Comparison of ENCODE assay signal across 12 cellular contexts in the genomic region with DNA sequence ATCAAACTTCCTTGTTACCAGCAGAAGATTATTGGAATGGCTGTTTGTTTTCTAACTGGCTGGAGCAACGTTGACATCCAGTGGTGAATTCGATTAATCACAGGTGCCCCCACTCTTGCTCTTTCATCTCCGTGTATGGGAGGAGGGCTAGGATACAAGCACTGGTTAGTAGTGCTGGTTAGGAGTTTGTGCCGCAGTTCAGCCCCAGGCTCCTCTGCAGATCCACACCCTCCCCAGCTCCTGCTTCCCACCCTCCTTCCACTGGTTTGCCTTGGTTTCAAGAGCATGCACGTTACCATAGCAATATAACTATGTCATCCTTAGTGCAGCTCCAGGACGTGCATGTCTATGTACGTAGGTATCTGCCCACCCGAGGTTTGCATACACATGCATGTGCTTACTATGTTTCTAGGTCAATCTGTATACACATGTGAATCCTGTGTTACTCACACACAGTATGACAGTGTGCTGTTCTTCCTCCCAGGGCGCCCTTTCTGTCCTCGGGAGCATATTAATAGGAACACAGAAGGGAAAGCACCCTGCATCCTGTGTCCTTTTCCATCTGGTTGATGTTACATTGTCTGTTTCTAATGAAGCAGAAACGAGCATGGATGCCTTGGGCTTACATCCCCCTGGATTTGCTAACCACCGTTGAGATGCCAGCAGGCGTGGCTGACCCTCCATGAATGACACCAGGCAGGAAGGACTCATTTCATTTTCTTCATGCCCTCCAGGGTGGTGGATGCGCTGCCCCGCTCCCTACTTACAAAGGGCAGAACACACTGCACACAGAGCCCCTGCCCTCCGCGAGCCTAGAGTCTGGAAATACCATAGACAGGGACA.
DNase-seq lines count a peak whose midpoint lies in the region; ATAC-seq, FAIRE-seq and TF ChIP-seq lines count a peak whose summit lies in the region.
"Had no signal": no experiment of that assay in that cellular context is flagged by ENCODE, and none has a peak within 500 bp of the region (broad histone marks: within the 10 kb centered on the region; RNA-seq: fewer than 3 reads in every experiment).

No MANE protein-coding gene starts in this region.

- H3K9me3 ChIP-seq in DND-41 (ENCODE audit: insufficient read depth, low read length, severe bottlenecking) (no peaks in the 10 kb centered on the region), H1 (ENCODE audit: insufficient read depth in 2 of 2, low read depth in 1 of 2, low read length in 1 of 2) (no peaks in the 10 kb centered on the region), neuronal stem cell (replicated peaks in 1 of 2; ENCODE audit: control insufficient read depth in 2 of 2, insufficient read depth in 1 of 2, low read depth in 1 of 2, low read length in 2 of 2) (no peaks in the 10 kb centered on the region), prostate gland (no peaks in the 10 kb centered on the region)

- TF ChIP-seq POLR2A in H1 (IDR thresholded peaks at IDR 0.05; ENCODE audit: control extremely low read depth in 1 of 2, low read depth in 2 of 2, low read length in 2 of 2) = no peak
- TF ChIP-seq POLR2A in prostate gland (IDR thresholded peaks at IDR 0.05) = no peak

- no peaks in the 10 kb centered on the region for H3K36me3 ChIP-seq in DND-41 (ENCODE audit: insufficient read depth, low read length)
- H3K36me3 ChIP-seq in H1 (ENCODE audit: control insufficient read depth in 2 of 4, insufficient read depth in 4 of 4, low read length in 3 of 4) = no peaks in the 10 kb centered on the region
- no peaks in the 10 kb centered on the region for H3K36me3 ChIP-seq in neuronal stem cell (replicated peaks in 1 of 2; ENCODE audit: control insufficient read depth in 2 of 2, insufficient read depth in 2 of 2, low read length in 2 of 2)
- H3K36me3 ChIP-seq in prostate gland = no peaks in the 10 kb centered on the region

- no peak overlapping the region for H4K91ac ChIP-seq in H1 (replicated peaks; ENCODE audit: insufficient read length, low read length)
- H4K91ac ChIP-seq in neuronal stem cell (ENCODE audit: low read depth, low read length, poor library complexity) = no peak overlapping the region

- H2AFZ ChIP-seq in DND-41 (ENCODE audit: low read depth, low read length) (no peak overlapping the region), H1 (ENCODE audit: low read length) (no peak overlapping the region), neuronal stem cell (ENCODE audit: low read length) (no peak overlapping the region)

- no peak overlapping the region for H2BK20ac ChIP-seq in H1 (ENCODE audit: low read length)

- ATAC-seq in DND-41 (ENCODE audit: insufficient read depth, low read depth) = no peak
- no peak for ATAC-seq in activated CD8-positive, alpha-beta T cell treated with anti-CD3 and anti-CD28 coated beads for 36 hours
- no peak for ATAC-seq in HG03442 (IDR thresholded peaks at IDR 0.05; ENCODE audit: unreplicated experiment)
- ATAC-seq: stimulated activated naive B cell treated with anti-CD40 and anti-IgM and Interleukin-4, amounts not matched to agents 10 μg/mL and 1 μg/mL and 100 μg/mL, for 72 hours had no signal

- H3K27me3 Mint-ChIP-seq in activated CD8-positive, alpha-beta T cell treated with anti-CD3 and anti-CD28 coated beads for 36 hours = peaks cover 22% of the 10 kb centered on the region

- H4K5ac ChIP-seq in H1 (ENCODE audit: insufficient read length, low read depth, low read length) = no peak overlapping the region

- H3K18ac ChIP-seq in H1 (ENCODE audit: extremely low read depth, low read length) (peak overlapping the region; percentile 3; the same call in 1 of the 2 replicates), neuronal stem cell (ENCODE audit: low read length) (no peak overlapping the region)

- H3K27ac Mint-ChIP-seq in activated CD8-positive, alpha-beta T cell treated with anti-CD3 and anti-CD28 coated beads for 36 hours = no peak overlapping the region
- H3K27ac Mint-ChIP-seq: stimulated activated naive B cell treated with anti-CD40 and anti-IgM and Interleukin-4, amounts not matched to agents 10 μg/mL and 1 μg/mL and 100 μg/mL, for 72 hours had no signal

- H3K36me3 Mint-ChIP-seq in activated CD8-positive, alpha-beta T cell treated with anti-CD3 and anti-CD28 coated beads for 36 hours (ENCODE audit: low read depth) = no peaks in the 10 kb centered on the region
- H3K36me3 Mint-ChIP-seq: stimulated activated naive B cell treated with anti-CD40 and anti-IgM and Interleukin-4, amounts not matched to agents 10 μg/mL and 1 μg/mL and 100 μg/mL, for 72 hours had no signal

- CTCF ChIA-PET in H1 (lab: Charles Lee; ENCODE audit: partially characterized antibody) = interaction anchor here (0.6 to 1.2 kb wide), 3 partner anchors 52 to 1749 kb away, joined by 3 read pairs; no protein-coding TSS in a partner anchor
- CTCF ChIA-PET in activated CD8-positive, alpha-beta T cell treated with anti-CD3 and anti-CD28 coated beads for 36 hours (lab: Charles Lee) = no interaction called here

- no peak overlapping the region for H2BK5ac ChIP-seq in H1 (ENCODE audit: low read depth, low read length)
- H2BK5ac ChIP-seq in neuronal stem cell (ENCODE audit: low read length) = no peak overlapping the region

- intact Hi-C loops in activated CD8-positive, alpha-beta T cell treated with anti-CD3 and anti-CD28 coated beads for 36 hours (cut with micrococcal nuclease) = no loop called here
- intact Hi-C loops in prostate gland (cut with DNase I) = no loop called here

- FAIRE-seq in H1 (lab: Jason Lieb, UNC) (peak; percentile 45), GM19239 (lab: Jason Lieb, UNC) (no peak)

- H3K4ac ChIP-seq in H1 (replicated peaks; ENCODE audit: insufficient read length, low read depth, low read length) (no peak overlapping the region), neuronal stem cell (ENCODE audit: low read length) (no peak overlapping the region)

- H4K8ac ChIP-seq in H1 (ENCODE audit: extremely low read depth, insufficient read depth, low read length) = no peak overlapping the region
- no peak overlapping the region for H4K8ac ChIP-seq in neuronal stem cell (ENCODE audit: low read depth, low read length)

- H3K4me3 ChIP-seq in DND-41 (ENCODE audit: low read depth in 1 of 2, low read length in 2 of 2) (no peak overlapping the region), H1 (ENCODE audit: extremely low read depth in 1 of 4, insufficient read depth in 2 of 4, low read depth in 3 of 4, low read length in 4 of 4) (peak overlapping the region in 1 of 4 experiments; percentile 61; a peak in 1 of 8 replicates), neuronal stem cell (ENCODE audit: low read length in 2 of 2) (no peak overlapping the region), prostate gland (no peak overlapping the region)

- H3K4me1 Mint-ChIP-seq in activated CD8-positive, alpha-beta T cell treated with anti-CD3 and anti-CD28 coated beads for 36 hours (ENCODE audit: low read depth) = no peaks in the 10 kb centered on the region
- H3K4me1 Mint-ChIP-seq: stimulated activated naive B cell treated with anti-CD40 and anti-IgM and Interleukin-4, amounts not matched to agents 10 μg/mL and 1 μg/mL and 100 μg/mL, for 72 hours had no signal

- no peak overlapping the region for H3K4me3 Mint-ChIP-seq in activated CD8-positive, alpha-beta T cell treated with anti-CD3 and anti-CD28 coated beads for 36 hours
- H3K4me3 Mint-ChIP-seq: stimulated activated naive B cell treated with anti-CD40 and anti-IgM and Interleukin-4, amounts not matched to agents 10 μg/mL and 1 μg/mL and 100 μg/mL, for 72 hours had no signal

- H4K20me1 ChIP-seq in DND-41 (ENCODE audit: insufficient read depth, low read length) = no peaks in the 10 kb centered on the region
- no peaks in the 10 kb centered on the region for H4K20me1 ChIP-seq in H1 (replicated peaks in 1 of 2; ENCODE audit: control insufficient read depth in 1 of 2, insufficient read depth in 2 of 2, low read length in 2 of 2)

- H3K23ac ChIP-seq in H1 (ENCODE audit: insufficient read length) (no peak overlapping the region), neuronal stem cell (ENCODE audit: low read depth, low read length, poor library complexity) (no peak overlapping the region)

- H2BK12ac ChIP-seq in H1 (ENCODE audit: low read depth, low read length) = no peak overlapping the region
- no peak overlapping the region for H2BK12ac ChIP-seq in neuronal stem cell (ENCODE audit: low read length)

- H3K4me1 ChIP-seq in DND-41 (ENCODE audit: insufficient read depth, low read length) (no peaks in the 10 kb centered on the region), H1 (replicated peaks in 1 of 4; ENCODE audit: control insufficient read depth in 3 of 4, insufficient read depth in 4 of 4, low read length in 3 of 4) (peaks cover 0 to 8% (median 4%) of the 10 kb centered on the region in 4 experiments; a peak in 3 of 7 replicates), neuronal stem cell (ENCODE audit: control insufficient read depth in 2 of 2, insufficient read depth in 1 of 2, low read depth in 1 of 2, low read length in 2 of 2) (peaks cover 0 to 12% of the 10 kb centered on the region in 2 donors), prostate gland (replicated peaks) (no peaks in the 10 kb centered on the region)

- H3K56ac ChIP-seq in H1 (replicated peaks; ENCODE audit: insufficient read length, low read depth, low read length) = no peak overlapping the region

- DNase-seq in DND-41 = no peak
- peak; percentile 29 for DNase-seq in NCI-H2227 treated with DMSO at 0.1 percent for 48 hours (lab: John Stamatoyannopoulos, UW)
- DNase-seq in H1 (ENCODE audit: low read depth in 1 of 2, low spot score in 2 of 2) = no peak
- DNase-seq in neuronal stem cell (ENCODE audit: low spot score) = peak; percentile 48
- no peak for DNase-seq in activated CD8-positive, alpha-beta T cell treated with anti-CD3 and anti-CD28 coated beads for 36 hours
- DNase-seq in GM19239 (ENCODE audit: insufficient read length, low spot score) = no peak
- no peak for DNase-seq in prostate gland (ENCODE audit: low spot score)
- DNase-seq: activated effector memory CD4-positive, alpha-beta T cell treated with anti-CD3 and anti-CD28 coated beads, Interleukin-2, amount 50 U/mL, for 16 hours; HCEC 1CT; NCI-H146; stimulated activated naive B cell treated with anti-CD40 and anti-IgM and Interleukin-4, amounts not matched to agents 10 μg/mL and 1 μg/mL and 100 μg/mL, for 72 hours had no signal

- H3K27ac ChIP-seq in DND-41 (ENCODE audit: low read length) = no peak overlapping the region
- no peak overlapping the region for H3K27ac ChIP-seq in H1 (ENCODE audit: low read depth, low read length)
- H3K27ac ChIP-seq in neuronal stem cell (replicated peaks; ENCODE audit: low read length) = peak overlapping the region; percentile 8
- no peak overlapping the region for H3K27ac ChIP-seq in prostate gland

- H3K27me3 ChIP-seq in DND-41 (ENCODE audit: insufficient read depth, low read length, poor library complexity) (peaks cover 10% of the 10 kb centered on the region), H1 (replicated peaks in 1 of 4; ENCODE audit: control insufficient read depth in 3 of 4, extremely low read depth in 1 of 4, insufficient read depth in 3 of 4, low read length in 3 of 4) (peaks cover 5 to 35% (median 30%) of the 10 kb centered on the region in 4 experiments), neuronal stem cell (ENCODE audit: control insufficient read depth in 3 of 3, insufficient read depth in 3 of 3, low read depth in 1 of 3, low read length in 3 of 3) (peaks cover 0 to 12% (median 7%) of the 10 kb centered on the region in 3 experiments), prostate gland (replicated peaks; ENCODE audit: insufficient read depth) (no peaks in the 10 kb centered on the region)

- no peak overlapping the region for H3K9ac ChIP-seq in DND-41 (ENCODE audit: low read depth, low read length)
- no peak overlapping the region for H3K9ac ChIP-seq in H1 (replicated peaks in 1 of 4; ENCODE audit: extremely low read depth in 1 of 4, low read depth in 3 of 4, low read length in 3 of 4)
- H3K9ac ChIP-seq in neuronal stem cell (ENCODE audit: low read depth, low read length, poor library complexity) = no peak overlapping the region

- TF ChIP-seq CTCF in DND-41 (IDR thresholded peaks at IDR 0.05; ENCODE audit: borderline replicate concordance, extremely low read depth, low read length, poor library complexity, severe bottlenecking) = peak; percentile 47
- peak in 2 of 3 experiments; percentile 42 to 52; a peak in 2 of 4 replicates for TF ChIP-seq CTCF in H1 (IDR thresholded peaks at IDR 0.05; ENCODE audit: control extremely low read depth in 1 of 3, insufficient read depth in 1 of 3, low read depth in 1 of 3, low read length in 3 of 3)
- no peak for TF ChIP-seq CTCF in activated CD8-positive, alpha-beta T cell treated with anti-CD3 and anti-CD28 coated beads for 36 hours (IDR thresholded peaks at IDR 0.05)
- no peak for TF ChIP-seq CTCF in prostate gland (IDR thresholded peaks at IDR 0.05)

- POLR2A ChIA-PET in H1 (lab: Charles Lee; ENCODE audit: partially characterized antibody) = no interaction called here
- POLR2A ChIA-PET in activated CD8-positive, alpha-beta T cell treated with anti-CD3 and anti-CD28 coated beads for 36 hours (lab: Charles Lee) = no interaction called here

- H2BK15ac ChIP-seq in H1 (ENCODE audit: low read length) (no peak overlapping the region), neuronal stem cell (ENCODE audit: low read length) (no peak overlapping the region)

- TF ChIP-seq EP300 in H1 (IDR thresholded peaks at IDR 0.05; ENCODE audit: borderline replicate concordance in 1 of 2, low read depth in 2 of 2, low read length in 2 of 2) = no peak

- H3K79me1 ChIP-seq in H1 (ENCODE audit: low read depth, low read length) (no peaks in the 10 kb centered on the region), neuronal stem cell (ENCODE audit: low read depth, low read length) (no peaks in the 10 kb centered on the region)

- no peaks in the 10 kb centered on the region for H3K9me3 Mint-ChIP-seq in activated CD8-positive, alpha-beta T cell treated with anti-CD3 and anti-CD28 coated beads for 36 hours

- TF ChIP-seq RAD21 in H1 (IDR thresholded peaks at IDR 0.05 in 1 of 2, conservative IDR thresholded peaks at IDR 0.05 in 1 of 2; ENCODE audit: low read depth in 2 of 2, low read length in 2 of 2) = peak; percentile 72 to 81

- no peaks in the 10 kb centered on the region for H3K79me2 ChIP-seq in DND-41 (ENCODE audit: insufficient read depth, low read length)
- H3K79me2 ChIP-seq in H1 (ENCODE audit: control insufficient read depth in 1 of 2, insufficient read depth in 2 of 2, low read length in 2 of 2) = no peaks in the 10 kb centered on the region

- H3K14ac ChIP-seq in H1 (ENCODE audit: insufficient read length) (no peak overlapping the region), neuronal stem cell (ENCODE audit: low read length) (no peak overlapping the region)

- no peak overlapping the region for H2AK5ac ChIP-seq in H1 (ENCODE audit: low read depth, low read length)
- H2AK5ac ChIP-seq in neuronal stem cell (ENCODE audit: low read depth, low read length) = no peak overlapping the region

- peaks cover 3% of the 10 kb centered on the region; the same call in 1 of the 2 replicates for H3K23me2 ChIP-seq in H1 (ENCODE audit: low read depth, low read length)

- WGBS in H1 (ENCODE audit: extremely low coverage in 1 of 2, insufficient coverage in 1 of 2, insufficient read length in 1 of 2, insufficient replicate concordance in 2 of 2, low coverage in 1 of 2, low lambda C conversion rate in 2 of 2, missing lambda C conversion rate in 1 of 2), 2 experiments = 71% methylated on average over 17 of the region's 17 CpGs; no CpG with 5 or more reads in 1 of the 2 experiments
- WGBS in neuronal stem cell (ENCODE audit: extremely low coverage in 2 of 2, insufficient read length in 2 of 2, insufficient replicate concordance in 1 of 2), 2 donors = no CpG with 5 or more reads among the region's 17 CpGs
- WGBS in prostate gland = 29% methylated on average over 17 of the region's 17 CpGs

- H3K4me2 ChIP-seq in DND-41 (ENCODE audit: insufficient read depth, low read length) (no peak overlapping the region), H1 (ENCODE audit: insufficient read depth in 1 of 2, low read depth in 2 of 2, low read length in 2 of 2) (peak overlapping the region in 1 of 2 experiments; percentile 97; a peak in 2 of 4 replicates), neuronal stem cell (ENCODE audit: insufficient read depth, low read length, poor library complexity, severe bottlenecking) (peak overlapping the region; percentile 58)

- H2BK120ac ChIP-seq in H1 (replicated peaks; ENCODE audit: low read depth, low read length) = no peak overlapping the region
- H2BK120ac ChIP-seq in neuronal stem cell (ENCODE audit: low read depth, low read length) = no peak overlapping the region

Comparison
In these comparisons a context has a peak if more than half of its experiments do, and no peak if none do; other contexts are left out.
1. DNase-seq: peak in NCI-H2227 treated with DMSO at 0.1 percent for 48 hours (single experiment) and neuronal stem cell (single experiment); none in DND-41 (single experiment), H1 (0 of 2), activated CD8-positive, alpha-beta T cell treated with anti-CD3 and anti-CD28 coated beads for 36 hours (single experiment), GM19239 (single experiment) and prostate gland (single experiment).
2. CTCF ChIP-seq: peak in DND-41 (single experiment) and H1 (2 of 3); none in activated CD8-positive, alpha-beta T cell treated with anti-CD3 and anti-CD28 coated beads for 36 hours (single experiment) and prostate gland (0 of 4).